ENCODE assay signal across 8 cellular contexts in the genomic region with DNA sequence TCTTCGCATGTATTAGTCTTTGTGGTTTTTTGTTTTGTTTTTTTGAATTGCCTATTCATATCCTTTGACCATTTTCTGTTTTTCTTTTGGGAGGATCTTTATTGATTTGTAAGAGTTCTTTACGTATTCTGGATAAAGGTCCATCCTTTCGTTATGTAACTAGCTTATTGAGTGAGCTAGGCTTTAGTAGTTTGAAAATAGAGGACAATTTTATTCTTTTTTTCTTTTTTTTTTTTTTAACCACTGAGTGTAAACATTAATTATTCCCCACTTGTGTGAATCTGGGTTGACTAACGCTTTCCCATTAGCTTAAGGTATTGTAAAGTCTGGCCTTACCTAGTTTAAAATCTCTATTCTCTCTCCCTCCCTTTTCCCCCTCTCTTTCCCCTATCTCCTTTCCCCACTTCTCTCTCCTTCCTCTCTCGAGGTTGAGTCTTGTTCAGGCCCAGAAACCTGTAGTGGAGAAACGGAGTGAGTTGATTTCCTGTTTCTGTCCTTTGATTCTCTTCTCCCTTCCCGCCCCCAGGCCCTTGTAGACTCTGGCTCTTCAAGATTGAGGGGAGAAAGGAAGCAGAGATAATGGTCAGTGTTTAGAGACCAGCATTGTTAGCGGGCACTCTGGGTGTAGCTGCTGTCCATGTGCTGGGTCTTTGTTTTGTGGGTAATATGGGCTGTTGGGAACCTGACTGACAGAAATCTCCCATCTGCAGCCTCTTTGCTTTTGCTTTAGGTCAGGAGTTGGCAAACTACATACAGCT. TPM values are rescaled to one million over a fixed set of nuclear protein-coding genes. Genes with fewer than 3 reads are reported as not detected.
A peak's percentile ranks its signal among the peaks of the same experiment; 100 is the strongest.
DNase-seq lines count a peak whose midpoint lies in the region; ATAC-seq lines count a peak whose summit lies in the region.

No MANE protein-coding gene starts in this region.

- peaks cover 4% of the 10 kb centered on the region for H3K27me3 Mint-ChIP-seq in activated naive CD8-positive, alpha-beta T cell treated with anti-CD3 and anti-CD28 coated beads for 36 hours

- H3K4me3 Mint-ChIP-seq in activated naive CD8-positive, alpha-beta T cell treated with anti-CD3 and anti-CD28 coated beads for 36 hours: peak overlapping the region; percentile 91

- H3K9me3 Mint-ChIP-seq in activated naive CD8-positive, alpha-beta T cell treated with anti-CD3 and anti-CD28 coated beads for 36 hours: peaks cover 2% of the 10 kb centered on the region

- DNase-seq in stimulated activated CD4-positive, alpha-beta T cell treated with anti-CD3 and anti-CD28 coated beads, Interleukin-4, amount 100 ng/mL, for 24 hours: peak; percentile 22
- no peak for DNase-seq in stimulated activated CD4-positive, alpha-beta T cell treated with anti-CD3 and anti-CD28 coated beads, Interleukin-4, amount 100 ng/mL, for 4 hours
- peak; percentile 35 for DNase-seq in NCI-H446 treated with DMSO at 0.1 percent for 48 hours (lab: John Stamatoyannopoulos, UW)
- DNase-seq in activated naive CD8-positive, alpha-beta T cell treated with anti-CD3 and anti-CD28 coated beads for 36 hours: peak; percentile 7
- DNase-seq in skeletal muscle cell (ENCODE audit: low read depth): peak; percentile 31

- peak overlapping the region; percentile 92 for H3K27ac Mint-ChIP-seq in activated naive CD8-positive, alpha-beta T cell treated with anti-CD3 and anti-CD28 coated beads for 36 hours

- peaks cover 32% of the 10 kb centered on the region for H3K4me1 Mint-ChIP-seq in activated naive CD8-positive, alpha-beta T cell treated with anti-CD3 and anti-CD28 coated beads for 36 hours

- peak overlapping the region; percentile 85 for H3K4me3 ChIP-seq in iPS-11a (ENCODE audit: low read depth, low read length)
- peak overlapping the region; percentile 77 for H3K4me3 ChIP-seq in skeletal muscle cell (ENCODE audit: low read depth, low read length)

- ATAC-seq in GM18502 (IDR thresholded peaks at IDR 0.05; ENCODE audit: poor library complexity, unreplicated experiment): no peak
- no peak for ATAC-seq in HG02870 (IDR thresholded peaks at IDR 0.05; ENCODE audit: unreplicated experiment)

- peaks cover 15% of the 10 kb centered on the region for H3K36me3 Mint-ChIP-seq in activated naive CD8-positive, alpha-beta T cell treated with anti-CD3 and anti-CD28 coated beads for 36 hours

RNA-seq across cellular contexts. Expression of gene MORC3, which starts 1.5 kb away (rescaled TPM):
- 10 to 100 TPM; 15.2 to 17.4 TPM for total RNA-seq in activated naive CD8-positive, alpha-beta T cell treated with anti-CD3 and anti-CD28 coated beads for 36 hours

Comparison
In these comparisons a context has a peak if more than half of its experiments do, and no peak if none do; other contexts are left out.
1. DNase-seq: peak in stimulated activated CD4-positive, alpha-beta T cell treated with anti-CD3 and anti-CD28 coated beads, Interleukin-4, amount 100 ng/mL, for 24 hours (single experiment), NCI-H446 treated with DMSO at 0.1 percent for 48 hours (single experiment), activated naive CD8-positive, alpha-beta T cell treated with anti-CD3 and anti-CD28 coated beads for 36 hours (single experiment) and skeletal muscle cell (single experiment); none in stimulated activated CD4-positive, alpha-beta T cell treated with anti-CD3 and anti-CD28 coated beads, Interleukin-4, amount 100 ng/mL, for 4 hours (0 of 2).